Comparison of ENCODE assay signal across 1 cellular context in the genomic region with DNA sequence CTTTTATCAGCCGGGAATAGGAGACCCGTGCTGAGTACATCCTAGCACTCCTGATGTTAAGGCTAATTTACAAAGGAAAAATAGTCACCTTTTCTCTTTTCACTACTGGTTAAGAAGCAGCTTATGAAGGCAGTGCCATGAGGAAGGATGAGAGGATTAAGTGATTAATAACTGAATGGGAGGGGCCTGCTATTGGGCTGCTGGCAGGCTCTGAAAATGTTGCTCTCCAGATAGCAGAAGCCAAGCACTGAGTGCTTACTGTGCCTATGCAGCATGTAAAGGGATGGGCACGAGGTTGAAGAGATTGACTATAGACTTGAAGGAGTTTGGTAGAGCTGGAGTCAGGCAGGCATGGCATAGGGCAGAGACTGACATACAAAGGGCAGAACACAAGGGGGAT.
TF ChIP-seq lines count a peak whose summit lies in the region.

No MANE protein-coding gene starts in this region.

TF ChIP-seq in GM12878, 131 proteins besides CTCF, POLR2A, EP300 and RAD21 (continued from another document):
- no peak for TF ChIP-seq PRDM15 (CRISPR knock-in tag; IDR thresholded peaks at IDR 0.05)
